ENCODE assay signal across 8 cellular contexts in the genomic region with DNA sequence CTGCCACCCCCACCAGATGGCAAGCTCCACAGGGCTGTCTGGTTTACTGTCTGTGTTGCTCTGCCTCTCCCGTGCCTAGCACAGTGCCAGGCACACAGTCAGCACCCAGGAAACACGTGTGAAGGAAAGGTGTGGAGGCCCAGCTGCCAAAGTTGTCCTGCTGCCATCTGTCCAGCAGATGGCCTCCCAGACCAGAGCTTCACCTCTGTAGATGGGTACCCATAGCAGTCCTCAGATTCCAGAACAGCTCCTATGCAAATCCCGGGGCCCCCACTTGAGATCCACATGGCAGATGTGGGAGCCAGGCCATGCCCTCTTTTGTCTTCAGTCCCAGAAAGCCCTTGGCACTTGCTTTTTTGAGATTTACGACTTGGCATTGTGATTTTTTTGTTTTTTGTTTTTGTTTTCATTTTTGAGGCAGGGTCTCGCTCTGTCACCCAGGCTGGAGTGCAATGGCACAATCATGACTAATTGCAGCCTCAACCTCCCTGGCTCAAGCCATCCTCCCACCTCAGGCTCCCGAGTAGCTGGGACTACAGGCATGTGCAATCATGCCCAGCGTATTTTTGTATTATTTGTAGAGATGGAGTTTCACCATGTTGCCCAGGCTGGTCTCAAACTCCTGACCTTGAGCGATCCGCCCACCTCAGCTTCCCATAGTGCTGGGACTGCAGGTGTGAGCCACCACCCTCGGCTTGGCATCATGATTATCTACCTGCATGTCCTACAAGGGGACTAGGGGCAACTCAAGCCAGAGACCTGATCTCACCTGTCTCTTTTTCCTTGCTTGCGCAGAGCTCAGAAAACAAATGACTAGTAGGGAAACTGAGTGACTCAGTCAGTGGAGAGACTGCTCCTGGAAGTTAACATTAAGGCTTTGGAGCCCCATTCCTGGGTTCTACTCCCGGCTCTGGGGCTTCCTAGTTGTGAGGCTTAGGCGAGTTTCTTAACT. TPM values are rescaled to one million over a fixed set of nuclear protein-coding genes. Genes with fewer than 3 reads are reported as not detected.
DNase-seq lines count a peak whose midpoint lies in the region; ATAC-seq and TF ChIP-seq lines count a peak whose summit lies in the region.

No MANE protein-coding gene starts in this region.

- no peaks in the 10 kb centered on the region for H3K79me2 ChIP-seq in mesendoderm (ENCODE audit: control insufficient read depth, insufficient read depth, low read length)

- CTCF ChIA-PET in activated CD4-positive, alpha-beta T cell treated with anti-CD3 and anti-CD28 coated beads for 36 hours (lab: Charles Lee) = interaction anchor here (0.5 to 3.2 kb wide), 36 partner anchors 9 to 361 kb away, joined by 3 to 15 read pairs (median 3); no protein-coding TSS in a partner anchor

- H3K4me1 Mint-ChIP-seq in activated CD4-positive, alpha-beta T cell treated with anti-CD3 and anti-CD28 coated beads for 36 hours = peaks cover 9% of the 10 kb centered on the region
- peaks cover 0 to 4% of the 10 kb centered on the region in 2 donors for H3K4me1 Mint-ChIP-seq in effector memory CD8-positive, alpha-beta T cell (ENCODE audit: low read depth in 2 of 2)

- H2AK5ac ChIP-seq in mesendoderm (ENCODE audit: low read length) = no peak overlapping the region

- intact Hi-C loops in activated CD4-positive, alpha-beta T cell treated with anti-CD3 and anti-CD28 coated beads for 36 hours (cut with DNase I, micrococcal nuclease) = loop anchor here (1.0 kb wide), 2 partner anchors 79 to 298 kb away; no protein-coding TSS in a partner anchor
- intact Hi-C loops in tibial artery (cut with DNase I; ENCODE audit: low total_unique reads) = loop anchor here (2.0 to 10.0 kb wide), 3 partner anchors 79 to 421 kb away; no protein-coding TSS in a partner anchor

- WGBS in mesendoderm (ENCODE audit: extremely low coverage, insufficient coverage, low lambda C conversion rate) = no CpG with 5 or more reads among the region's 13 CpGs

- DNase-seq in NCI-H510A treated with DMSO at 0.1 percent for 48 hours (lab: John Stamatoyannopoulos, UW) (peak; percentile 52), NCI-H510A (lab: John Stamatoyannopoulos, UW) (no peak), KG1 (lab: John Stamatoyannopoulos, UW) (peak; percentile 17), mesendoderm (peak; percentile 79), tibial artery (peak in 1 of 2 donors; percentile 54), NCI-H128 (lab: John Stamatoyannopoulos, UW; ENCODE audit: unreplicated experiment) (no peak)
- DNase-seq in activated CD4-positive, alpha-beta T cell treated with anti-CD3 and anti-CD28 coated beads for 36 hours = peak; percentile 73
- peak in 1 of 3 experiments; percentile 24 for DNase-seq in effector memory CD8-positive, alpha-beta T cell

- H2BK5ac ChIP-seq in mesendoderm (ENCODE audit: low read length) = no peak overlapping the region

- no peak overlapping the region for H3K23ac ChIP-seq in mesendoderm (ENCODE audit: low read length)

- no peaks in the 10 kb centered on the region for H3K79me1 ChIP-seq in mesendoderm (ENCODE audit: low read length)

- no peak overlapping the region for H3K4me2 ChIP-seq in mesendoderm (ENCODE audit: low read length)

- no peak overlapping the region for H3K27ac Mint-ChIP-seq in activated CD4-positive, alpha-beta T cell treated with anti-CD3 and anti-CD28 coated beads for 36 hours
- H3K27ac Mint-ChIP-seq in effector memory CD8-positive, alpha-beta T cell = no peak overlapping the region

- no peak overlapping the region for H3K18ac ChIP-seq in mesendoderm (ENCODE audit: low read length)

- H3K4me3 ChIP-seq in mesendoderm (ENCODE audit: low read length) (no peak overlapping the region), tibial artery (no peak overlapping the region)

- H3K9me3 Mint-ChIP-seq in activated CD4-positive, alpha-beta T cell treated with anti-CD3 and anti-CD28 coated beads for 36 hours (ENCODE audit: low read depth) = no peaks in the 10 kb centered on the region
- H3K9me3 Mint-ChIP-seq in effector memory CD8-positive, alpha-beta T cell = no peaks in the 10 kb centered on the region

- TF ChIP-seq CTCF in tibial artery (IDR thresholded peaks at IDR 0.05) = peak; percentile 88 to 89

- H3K27me3 ChIP-seq in mesendoderm (ENCODE audit: insufficient read depth, low read length, poor library complexity) (no peaks in the 10 kb centered on the region), tibial artery (no peaks in the 10 kb centered on the region)

- H4K8ac ChIP-seq in mesendoderm (ENCODE audit: low read depth, low read length) = no peak overlapping the region

- no peak overlapping the region for H2BK120ac ChIP-seq in mesendoderm (ENCODE audit: low read depth, low read length)

- no peak overlapping the region for H3K4ac ChIP-seq in mesendoderm (ENCODE audit: low read depth, low read length)

- peaks cover 27% of the 10 kb centered on the region for H3K27me3 Mint-ChIP-seq in activated CD4-positive, alpha-beta T cell treated with anti-CD3 and anti-CD28 coated beads for 36 hours
- H3K27me3 Mint-ChIP-seq in effector memory CD8-positive, alpha-beta T cell = peaks cover 33 to 51% of the 10 kb centered on the region in 2 donors

- H3K36me3 Mint-ChIP-seq in activated CD4-positive, alpha-beta T cell treated with anti-CD3 and anti-CD28 coated beads for 36 hours (ENCODE audit: low read depth) = no peaks in the 10 kb centered on the region
- H3K36me3 Mint-ChIP-seq in effector memory CD8-positive, alpha-beta T cell (ENCODE audit: insufficient read depth) = peaks cover 2% of the 10 kb centered on the region

- POLR2A ChIA-PET in activated CD4-positive, alpha-beta T cell treated with anti-CD3 and anti-CD28 coated beads for 36 hours (lab: Charles Lee) = no interaction called here

- H3K36me3 ChIP-seq in mesendoderm (ENCODE audit: control insufficient read depth, insufficient read depth, low read length) (no peaks in the 10 kb centered on the region), tibial artery (no peaks in the 10 kb centered on the region)

- peak; percentile 80 for ATAC-seq in activated CD4-positive, alpha-beta T cell treated with anti-CD3 and anti-CD28 coated beads for 36 hours
- peak; percentile 55 for ATAC-seq in effector memory CD8-positive, alpha-beta T cell (replicated peaks)

- no peaks in the 10 kb centered on the region for H3K9me3 ChIP-seq in tibial artery

- H4K5ac ChIP-seq in mesendoderm (ENCODE audit: low read length) = no peak overlapping the region

- no peak overlapping the region for H2BK15ac ChIP-seq in mesendoderm (replicated peaks; ENCODE audit: low read depth)

- no peak overlapping the region for H3K56ac ChIP-seq in mesendoderm (ENCODE audit: low read length)

- H3K4me1 ChIP-seq in mesendoderm (ENCODE audit: control insufficient read depth, low read depth, low read length) (peaks cover 3% of the 10 kb centered on the region), tibial artery (peaks cover 0 to 48% (median 38%) of the 10 kb centered on the region in 4 donors)

- no peak overlapping the region for H3K9ac ChIP-seq in mesendoderm (ENCODE audit: low read length)

- no peak overlapping the region for H3K27ac ChIP-seq in mesendoderm (ENCODE audit: low read depth, low read length)
- H3K27ac ChIP-seq in tibial artery = peak overlapping the region; percentile 41 to 89

- no peak overlapping the region for H3K4me3 Mint-ChIP-seq in activated CD4-positive, alpha-beta T cell treated with anti-CD3 and anti-CD28 coated beads for 36 hours
- no peak overlapping the region for H3K4me3 Mint-ChIP-seq in effector memory CD8-positive, alpha-beta T cell

RNA-seq across cellular contexts. Expression of a gene that starts 16.9 kb away (rescaled TPM):
- 1 to 10 TPM; 5.4 to 6.7 TPM for total RNA-seq in activated CD4-positive, alpha-beta T cell treated with anti-CD3 and anti-CD28 coated beads for 36 hours
- 14.2 TPM for polyA plus RNA-seq in mesendoderm (2013, experiment 1 of 2)
- polyA plus RNA-seq in mesendoderm (2013, experiment 2 of 2) = 14.9 TPM

RNA-seq across cellular contexts. Expression of a gene that starts 20.2 kb away (rescaled TPM):
- not detected for total RNA-seq in activated CD4-positive, alpha-beta T cell treated with anti-CD3 and anti-CD28 coated beads for 36 hours
- 318 TPM for polyA plus RNA-seq in mesendoderm (2013, experiment 1 of 2)
- polyA plus RNA-seq in mesendoderm (2013, experiment 2 of 2) = 312 TPM

RNA-seq across cellular contexts. Expression of a gene that starts 57.7 kb away (rescaled TPM):
- total RNA-seq in activated CD4-positive, alpha-beta T cell treated with anti-CD3 and anti-CD28 coated beads for 36 hours = 10 to 100 TPM; 24.4 to 27.7 TPM
- 106 TPM for polyA plus RNA-seq in mesendoderm (2013, experiment 1 of 2)
- polyA plus RNA-seq in mesendoderm (2013, experiment 2 of 2) = 104 TPM

Comparison
In these comparisons a context has a peak if more than half of its experiments do, and no peak if none do; other contexts are left out.
1. DNase-seq: peak in NCI-H510A treated with DMSO at 0.1 percent for 48 hours (single experiment), KG1 (single experiment), activated CD4-positive, alpha-beta T cell treated with anti-CD3 and anti-CD28 coated beads for 36 hours (single experiment) and mesendoderm (single experiment); none in NCI-H510A (single experiment) and NCI-H128 (single experiment).